9 cellular contexts compared by ENCODE assay signal in the genomic region with DNA sequence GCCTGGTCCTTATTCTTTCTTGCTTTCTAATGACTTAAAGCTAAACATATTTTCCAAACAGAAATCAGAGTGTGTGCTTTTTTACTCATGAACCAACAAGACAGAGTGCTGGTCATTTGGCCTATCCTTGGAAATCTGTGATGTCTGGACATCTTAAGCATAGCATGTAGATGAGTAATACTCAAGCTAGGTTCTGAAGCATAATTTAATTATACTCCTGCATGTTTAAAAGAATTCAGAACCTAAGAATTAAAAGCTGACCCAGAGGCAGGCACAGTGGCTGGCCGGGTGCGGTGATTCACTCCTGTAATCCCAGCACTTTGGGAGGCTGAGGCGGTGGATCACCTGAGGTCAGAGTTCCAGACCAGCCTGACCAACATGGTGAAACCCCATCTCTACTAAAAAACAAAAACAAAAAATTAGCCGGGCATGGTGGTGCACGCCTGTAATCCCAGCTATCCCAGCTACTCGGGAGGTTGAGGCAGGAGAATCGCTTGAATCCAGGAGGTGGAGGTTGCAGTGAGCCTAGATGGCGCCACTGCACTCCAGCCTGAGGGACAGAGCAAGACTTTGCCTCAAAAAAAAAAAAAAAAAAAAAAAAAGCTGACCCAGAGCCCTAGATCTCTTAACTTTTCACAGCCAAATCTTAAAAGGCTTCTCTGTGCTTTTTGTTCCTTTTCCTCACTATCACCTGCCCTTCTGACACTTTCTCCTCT. TPM values are rescaled to one million over a fixed set of nuclear protein-coding genes. Genes with fewer than 3 reads are reported as not detected.
A peak's percentile ranks its signal among the peaks of the same experiment; 100 is the strongest.
DNase-seq lines count a peak whose midpoint lies in the region; ATAC-seq, FAIRE-seq and TF ChIP-seq lines count a peak whose summit lies in the region.
"Had no signal": no experiment of that assay in that cellular context is flagged by ENCODE, and none has a peak within 500 bp of the region (broad histone marks: within the 10 kb centered on the region; RNA-seq: fewer than 3 reads in every experiment).

No MANE protein-coding gene starts in this region.

- H3K9me3 ChIP-seq in A549 (no peaks in the 10 kb centered on the region), RWPE2 (ENCODE audit: severe bottlenecking) (no peaks in the 10 kb centered on the region)

- no peak overlapping the region for H3K4me2 ChIP-seq in A549

- ATAC-seq in A549 (peak in 1 of 2 experiments; percentile 33; a peak in 2 of 6 replicates), RWPE2 (ENCODE audit: low read depth) (peak; percentile 59; the same call in 2 of the 3 replicates), GM19351 (IDR thresholded peaks at IDR 0.05; ENCODE audit: unreplicated experiment) (no peak), GM19452 (IDR thresholded peaks at IDR 0.05; ENCODE audit: unreplicated experiment) (no peak)

- H3K4me1 ChIP-seq in A549 (no peaks in the 10 kb centered on the region), RWPE2 (ENCODE audit: insufficient read depth, poor library complexity, severe bottlenecking) (peaks cover 18% of the 10 kb centered on the region)

- FAIRE-seq in A549 (lab: Jason Lieb, UNC), result no peak
- FAIRE-seq: GM19239 had no signal

- peaks cover 10% of the 10 kb centered on the region; the same call in 1 of the 2 replicates for H3K36me3 ChIP-seq in RWPE2 (ENCODE audit: low read depth)

- DNase-seq in A549 (ENCODE audit: low read depth in 1 of 2, low spot score in 1 of 2) (no peak), ELF-1 (ENCODE audit: low read depth, low spot score) (peak; percentile 29), RWPE2 (ENCODE audit: low spot score) (no peak), fibroblast of peridontal ligament (ENCODE audit: extremely low read depth) (peak; percentile 60), putamen (ENCODE audit: low spot score) (no peak), NCI-H1930 (lab: John Stamatoyannopoulos, UW) (no peak)

- TF ChIP-seq EP300 in A549 (IDR thresholded peaks at IDR 0.05), result no peak

- CTCF ChIA-PET in A549 (lab: Yijun Ruan, JAX), result interaction anchor here (0.6 to 3.5 kb wide), 12 partner anchors 8 to 1139 kb away, joined by 3 to 21 read pairs (median 4); no protein-coding TSS in a partner anchor

- TF ChIP-seq POLR2A in A549 (IDR thresholded peaks at IDR 0.05; ENCODE audit: low read length), result no peak

- TF ChIP-seq RAD21 in A549 (conservative IDR thresholded peaks at IDR 0.05 in 1 of 2, IDR thresholded peaks at IDR 0.05 in 1 of 2), result 0 out of 5 replicates have a peak, but pooled peaks of 1 of the 2 experiments have one; percentile 16

- H3K4me3 ChIP-seq in A549 (no peak overlapping the region), RWPE2 (ENCODE audit: severe bottlenecking) (no peak overlapping the region)

- H3K27me3 ChIP-seq in RWPE2 (ENCODE audit: insufficient read depth, poor library complexity, severe bottlenecking), result no peaks in the 10 kb centered on the region

- POLR2A ChIA-PET in A549 (lab: Yijun Ruan, JAX), result interaction anchor here (0.8 kb wide), 1 partner anchor 122 kb away, joined by 3 read pairs; no protein-coding TSS in a partner anchor

- WGBS in A549 (ENCODE audit: missing lambda C conversion rate), result 69% methylated on average over 8 of the region's 8 CpGs

- no peak overlapping the region for H3K27ac ChIP-seq in A549
- peak overlapping the region; percentile 66 for H3K27ac ChIP-seq in RWPE2 (ENCODE audit: poor library complexity, severe bottlenecking)

- TF ChIP-seq CTCF in A549 (IDR thresholded peaks at IDR 0.05), result peak; percentile 32; the same call in 2 of the 3 replicates
- TF ChIP-seq CTCF in RWPE2 (IDR thresholded peaks at IDR 0.05; ENCODE audit: poor library complexity, severe bottlenecking), result peak; percentile 64

TF ChIP-seq in A549, 52 proteins besides CTCF, POLR2A, EP300 and RAD21:
- TF ChIP-seq RFX5 (IDR thresholded peaks at IDR 0.05) (no peak), CHD2 (IDR thresholded peaks at IDR 0.05; ENCODE audit: low read length, partially characterized antibody) (no peak), HOXB13 (CRISPR knock-in tag; IDR thresholded peaks at IDR 0.05; ENCODE audit: low read depth) (no peak), MAX (IDR thresholded peaks at IDR 0.05) (no peak), RARB (CRISPR knock-in tag; IDR thresholded peaks at IDR 0.05) (no peak), NR3C1 (IDR thresholded peaks at IDR 0.05) (no peak), REST (IDR thresholded peaks at IDR 0.05) (no peak), KDM5A (IDR thresholded peaks at IDR 0.05) (no peak), PHF8 (IDR thresholded peaks at IDR 0.05; ENCODE audit: borderline replicate concordance, low read depth) (no peak), CBX2 (IDR thresholded peaks at IDR 0.05; ENCODE audit: borderline replicate concordance, low read depth) (no peak), TP53 (CRISPR knock-in tag; IDR thresholded peaks at IDR 0.05) (no peak), MYC (IDR thresholded peaks at IDR 0.05; ENCODE audit: borderline replicate concordance, low read length) (no peak), FOSB (CRISPR knock-in tag; IDR thresholded peaks at IDR 0.05) (no peak), MAZ (IDR thresholded peaks at IDR 0.05; ENCODE audit: borderline replicate concordance, low read depth, low read length) (no peak), NPAS2 (CRISPR knock-in tag; IDR thresholded peaks at IDR 0.05; ENCODE audit: borderline replicate concordance) (no peak), ZNF302 (CRISPR knock-in tag; IDR thresholded peaks at IDR 0.05) (no peak), TFCP2L1 (CRISPR knock-in tag; IDR thresholded peaks at IDR 0.05) (no peak), BHLHE40 (IDR thresholded peaks at IDR 0.05; ENCODE audit: low read depth, low read length) (no peak)
- TF ChIP-seq, protein P1, sequence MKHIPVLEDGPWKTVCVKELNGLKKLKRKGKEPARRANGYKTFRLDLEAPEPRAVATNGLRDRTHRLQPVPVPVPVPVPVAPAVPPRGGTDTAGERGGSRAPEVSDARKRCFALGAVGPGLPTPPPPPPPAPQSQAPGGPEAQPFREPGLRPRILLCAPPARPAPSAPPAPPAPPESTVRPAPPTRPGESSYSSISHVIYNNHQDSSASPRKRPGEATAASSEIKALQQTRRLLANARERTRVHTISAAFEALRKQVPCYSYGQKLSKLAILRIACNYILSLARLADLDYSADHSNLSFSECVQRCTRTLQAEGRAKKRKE (CRISPR knock-in tag; IDR thresholded peaks at IDR 0.05; ENCODE audit: low read depth), result no peak
TF ChIP-seq in A549: peak in this region for 0.

RNA-seq across cellular contexts. Expression of gene TJP2, which starts 16.2 kb away (rescaled TPM):
- polyA plus RNA-seq in A549 (2011; rRNA removed), result 3.6 and 4.4 TPM in 2 replicates
- 1.2 and 1.6 TPM in 2 replicates for polyA plus RNA-seq in A549 (2012; cell fraction: cytosol; rRNA removed)
- polyA plus RNA-seq in A549 (2012; cell fraction: nucleus; rRNA removed), result 3.9 and 5.0 TPM in 2 replicates
- polyA plus RNA-seq in A549 (2017; fragmentation: RNase III; extraction: RNeasy Plus Mini Kit Qiagen cat#74134 plus additional on column Dnase treatment), result 1.7 to 2.1 TPM (median 2.1 TPM) in 3 replicates
- 1.9 and 3.3 TPM in 2 replicates for polyA minus RNA-seq in A549 (2011; rRNA and poly(A)+ RNA removed)

Comparison
In these comparisons a context has a peak if more than half of its experiments do, and no peak if none do; other contexts are left out.
1. DNase-seq: peak in ELF-1 (single experiment) and fibroblast of peridontal ligament (single experiment); none in A549 (0 of 2), RWPE2 (single experiment), putamen (single experiment) and NCI-H1930 (0 of 2).